ENCODE assay signal across 16 cellular contexts in the genomic region with DNA sequence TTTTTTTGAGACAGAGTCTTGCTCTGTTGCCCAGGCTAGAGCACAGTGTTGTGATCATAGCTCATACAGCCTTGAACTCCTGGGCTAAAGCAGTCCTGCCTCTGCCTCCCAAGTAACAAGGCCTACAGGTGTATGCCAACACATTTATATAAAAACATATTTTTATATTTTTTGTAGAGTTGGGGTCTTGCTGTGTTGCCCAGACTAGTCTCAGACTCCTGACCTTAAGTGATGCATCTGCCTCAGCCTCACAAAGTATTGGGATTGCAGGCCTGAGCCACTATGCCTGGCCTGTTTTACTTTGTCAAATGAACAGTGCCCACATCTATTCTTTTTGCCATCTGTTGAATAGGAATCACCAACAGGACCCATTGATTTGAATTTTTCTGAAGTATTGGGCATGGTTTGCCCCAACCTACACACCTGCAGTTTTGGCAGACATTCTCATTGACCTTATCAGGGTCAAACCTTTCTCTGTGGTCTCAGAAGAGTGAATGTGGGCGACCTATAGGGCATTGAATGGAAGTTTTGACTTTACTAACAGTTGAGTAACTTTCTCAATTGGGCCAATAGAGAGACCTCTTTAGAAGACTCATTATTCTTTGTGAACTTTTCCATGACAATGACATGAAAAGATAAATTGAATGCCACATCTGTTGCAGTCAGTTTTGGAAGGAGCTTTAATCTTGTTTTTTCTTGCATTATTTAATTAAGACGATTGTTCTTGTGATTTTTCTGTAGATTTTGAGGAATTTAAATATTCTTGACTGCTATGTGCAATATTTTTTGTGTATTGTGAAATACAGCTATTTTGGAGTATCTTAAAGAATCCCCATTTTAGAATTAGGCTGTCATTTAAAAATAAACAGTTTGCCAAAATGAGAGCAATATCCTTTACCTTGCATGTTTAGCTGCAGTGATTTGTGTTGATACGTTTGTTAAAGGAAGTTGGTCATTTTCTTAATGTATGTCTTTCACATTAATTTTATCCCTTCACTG. TPM values are rescaled to one million over a fixed set of nuclear protein-coding genes. Genes with fewer than 3 reads are reported as not detected.
DNase-seq lines count a peak whose midpoint lies in the region; ATAC-seq, FAIRE-seq and TF ChIP-seq lines count a peak whose summit lies in the region.
"Had no signal": no experiment of that assay in that cellular context is flagged by ENCODE, and none has a peak within 500 bp of the region (broad histone marks: within the 10 kb centered on the region; RNA-seq: fewer than 3 reads in every experiment).

No MANE protein-coding gene starts in this region.

- H4K20me1 ChIP-seq in KMS-11 (ENCODE audit: insufficient read depth) (no peaks in the 10 kb centered on the region), astrocyte (ENCODE audit: insufficient read depth, low read length) (peaks cover 47% of the 10 kb centered on the region), neural progenitor cell (ENCODE audit: low read depth) (peaks cover 63% of the 10 kb centered on the region)

- FAIRE-seq in astrocyte (lab: Jason Lieb, UNC): no peak
- FAIRE-seq: H1 had no signal

- no peak overlapping the region for H3K9ac ChIP-seq in KMS-11
- H3K9ac ChIP-seq in astrocyte (ENCODE audit: low read length): peak overlapping the region; percentile 36
- peak overlapping the region; percentile 23 for H3K9ac ChIP-seq in neural progenitor cell

- H2AFZ ChIP-seq in KMS-11 (ENCODE audit: low read depth) (no peak overlapping the region), astrocyte (ENCODE audit: low read depth, low read length) (no peak overlapping the region), neural progenitor cell (replicated peaks) (no peak overlapping the region)

- H3K27ac ChIP-seq in KMS-11 (no peak overlapping the region), astrocyte (ENCODE audit: low read depth, low read length) (no peak overlapping the region), neural progenitor cell (no peak overlapping the region)
- H3K27ac ChIP-seq: neutrophil, vagina had no signal

- no peaks in the 10 kb centered on the region for H3K9me3 Mint-ChIP-seq in astrocyte (ENCODE audit: unreplicated experiment)
- no peaks in the 10 kb centered on the region for H3K9me3 Mint-ChIP-seq in neural progenitor cell

- H3K79me2 ChIP-seq in KMS-11 (ENCODE audit: insufficient read depth, low read depth) (peaks cover 69% of the 10 kb centered on the region), astrocyte (ENCODE audit: insufficient read depth, low read length) (peaks cover 76% of the 10 kb centered on the region), neural progenitor cell (ENCODE audit: low read depth) (peaks cover 76% of the 10 kb centered on the region)

- DNase-seq in activated CD4-positive, alpha-beta T cell treated with anti-CD3 and anti-CD28 coated beads for 48 hours: peak; percentile 23
- DNase-seq in activated CD4-positive, alpha-beta T cell treated with anti-CD3 and anti-CD28 coated beads, Interleukin-2, amount 50 U/mL, for 4 hours: no peak
- DNase-seq in astrocyte (ENCODE audit: low read depth): no peak
- no peak for DNase-seq in neural progenitor cell (ENCODE audit: low spot score)
- DNase-seq in NCI-H187 treated with DMSO at 0.1 percent for 48 hours (lab: John Stamatoyannopoulos, UW): no peak
- no peak for DNase-seq in Right ventricle myocardium superior
- DNase-seq: activated CD4-positive, alpha-beta T cell treated with anti-CD3 and anti-CD28 coated beads for 1 hour; aorta; effector CD8-positive, alpha-beta T cell; gastrocnemius medialis; NCI-H146 had no signal

- H3K27ac Mint-ChIP-seq in astrocyte (ENCODE audit: unreplicated experiment): no peak overlapping the region
- H3K27ac Mint-ChIP-seq in neural progenitor cell: no peak overlapping the region

- H3K4me1 Mint-ChIP-seq in astrocyte (ENCODE audit: low read depth, unreplicated experiment) (peaks cover 12% of the 10 kb centered on the region), neural progenitor cell (peaks cover 25% of the 10 kb centered on the region)

- ATAC-seq in HG02798 (IDR thresholded peaks at IDR 0.05; ENCODE audit: poor library complexity, unreplicated experiment) (no peak), Right ventricle myocardium superior (ENCODE audit: poor library complexity) (no peak)
- ATAC-seq: gastrocnemius medialis had no signal

- peaks cover 5% of the 10 kb centered on the region for H3K36me3 Mint-ChIP-seq in astrocyte (ENCODE audit: low read depth, unreplicated experiment)
- H3K36me3 Mint-ChIP-seq in neural progenitor cell: peaks cover 25% of the 10 kb centered on the region

- no peaks in the 10 kb centered on the region for H3K27me3 Mint-ChIP-seq in astrocyte (ENCODE audit: low read depth, unreplicated experiment)
- peaks cover 2% of the 10 kb centered on the region for H3K27me3 Mint-ChIP-seq in neural progenitor cell (ENCODE audit: insufficient read depth, low read depth)

- peak overlapping the region; percentile 89 for H3K4me3 Mint-ChIP-seq in astrocyte (ENCODE audit: unreplicated experiment)
- H3K4me3 Mint-ChIP-seq in neural progenitor cell: peak overlapping the region; percentile 71

- H3K4me3 ChIP-seq in KMS-11 (IDR thresholded peaks at IDR 0.05; ENCODE audit: insufficient read depth, low read depth, low read length): no peak overlapping the region
- no peak overlapping the region for H3K4me3 ChIP-seq in astrocyte (ENCODE audit: insufficient read depth, low read depth, low read length)
- no peak overlapping the region for H3K4me3 ChIP-seq in neural progenitor cell
- H3K4me3 ChIP-seq: gastrocnemius medialis, vagina had no signal

- H3K9me3 ChIP-seq in astrocyte (ENCODE audit: insufficient read depth, low read depth, low read length) (no peaks in the 10 kb centered on the region), neural progenitor cell (ENCODE audit: low read depth) (no peaks in the 10 kb centered on the region)
- H3K9me3 ChIP-seq: gastrocnemius medialis, neutrophil, vagina had no signal

- H3K36me3 ChIP-seq in KMS-11 (ENCODE audit: insufficient read depth): peaks cover 3% of the 10 kb centered on the region; the same call in 1 of the 2 replicates
- H3K36me3 ChIP-seq in astrocyte (ENCODE audit: insufficient read depth, low read length): peaks cover 31% of the 10 kb centered on the region
- H3K36me3 ChIP-seq in neural progenitor cell: peaks cover 8% of the 10 kb centered on the region

- H3K4me2 ChIP-seq in KMS-11 (peak overlapping the region; percentile 98; the same call in 1 of the 2 replicates), astrocyte (ENCODE audit: low read length) (peak overlapping the region; percentile 13), neural progenitor cell (peak overlapping the region; percentile 22)

- H3K4me1 ChIP-seq in KMS-11 (ENCODE audit: low read depth, poor library complexity, severe bottlenecking): peaks cover 48% of the 10 kb centered on the region
- peaks cover 11% of the 10 kb centered on the region for H3K4me1 ChIP-seq in astrocyte (ENCODE audit: insufficient read depth, low read length)
- H3K4me1 ChIP-seq in neural progenitor cell: peaks cover 19% of the 10 kb centered on the region

- intact Hi-C loops in Right ventricle myocardium superior (cut with DNase I): no loop called here

- H3K27me3 ChIP-seq in KMS-11 (ENCODE audit: insufficient read depth, low read depth) (no peaks in the 10 kb centered on the region), astrocyte (ENCODE audit: insufficient read depth, low read length) (no peaks in the 10 kb centered on the region), neural progenitor cell (no peaks in the 10 kb centered on the region)
- H3K27me3 ChIP-seq: gastrocnemius medialis, neutrophil, vagina had no signal

- H3F3A ChIP-seq in neural progenitor cell (ENCODE audit: low read depth): peaks cover 6% of the 10 kb centered on the region

- TF ChIP-seq CTCF in KMS-11 (conservative IDR thresholded peaks at IDR 0.05; ENCODE audit: low read depth, low read length): no peak
- TF ChIP-seq CTCF in astrocyte (IDR thresholded peaks at IDR 0.05; ENCODE audit: insufficient read depth, low read depth, low read length): no peak
- no peak for TF ChIP-seq CTCF in neural progenitor cell (IDR thresholded peaks at IDR 0.05)

RNA-seq across cellular contexts. Expression of a gene that starts 2.7 kb away (rescaled TPM):
- total RNA-seq in astrocyte (68.2 and 69.2 TPM in 2 replicates), neural progenitor cell (ENCODE audit: low replicate concordance) (55.7 and 87.7 TPM in 2 replicates), Right ventricle myocardium superior (24.8 TPM)

Comparison
In these comparisons a context has a peak if more than half of its experiments do, and no peak if none do; other contexts are left out.
1. H3K4me2 ChIP-seq: peak in every context shown above with its lines; median percentile 98 in KMS-11; 22 in neural progenitor cell; 13 in astrocyte.